ENCODE assay signal across 10 cellular contexts in genomic region chrX:111568356-111568755, GRCh38. TPM values are rescaled to one million over a fixed set of nuclear protein-coding genes. Genes with fewer than 3 reads are reported as not detected.
DNase-seq lines count a peak whose midpoint lies in the region; ATAC-seq and TF ChIP-seq lines count a peak whose summit lies in the region.
"Had no signal": no experiment of that assay in that cellular context is flagged by ENCODE, and none has a peak within 500 bp of the region (broad histone marks: within the 10 kb centered on the region; RNA-seq: fewer than 3 reads in every experiment).

No MANE protein-coding gene starts in this region.

- H3K4me3 ChIP-seq in endodermal cell (ENCODE audit: low read length) (no peak overlapping the region), retinal pigment epithelial cell (ENCODE audit: low read length) (no peak overlapping the region), foreskin fibroblast (ENCODE audit: low read depth in 1 of 2, low read length in 2 of 2) (no peak overlapping the region)

- no peaks in the 10 kb centered on the region for H3K36me3 ChIP-seq in endodermal cell (ENCODE audit: control insufficient read depth, insufficient read depth, low read length)

- TF ChIP-seq CTCF in endodermal cell (conservative IDR thresholded peaks at IDR 0.05) (peak; percentile 90), retinal pigment epithelial cell (conservative IDR thresholded peaks at IDR 0.05; ENCODE audit: low read depth, low read length) (peak; percentile 52), foreskin fibroblast (IDR thresholded peaks at IDR 0.05; ENCODE audit: low read depth, low read length) (no peak)

- H3K27me3 ChIP-seq in endodermal cell (ENCODE audit: control insufficient read depth, insufficient read depth, low read length, poor library complexity, severe bottlenecking), result no peaks in the 10 kb centered on the region

- no peak overlapping the region for H3K9ac ChIP-seq in endodermal cell (ENCODE audit: extremely low read depth, low read length, poor library complexity, severe bottlenecking)

- no peaks in the 10 kb centered on the region for H3K9me3 ChIP-seq in endodermal cell (ENCODE audit: control insufficient read depth, low read length)

- H3K36me3 Mint-ChIP-seq in endodermal cell (ENCODE audit: low read depth), result no peaks in the 10 kb centered on the region
- H3K36me3 Mint-ChIP-seq: CD4-positive, CD25-positive, alpha-beta regulatory T cell had no signal

- DNase-seq in NCI-H748 (lab: John Stamatoyannopoulos, UW; ENCODE audit: unreplicated experiment) (peak; percentile 54), NCI-H748 treated with DMSO at 0.1 percent for 48 hours (lab: John Stamatoyannopoulos, UW) (no peak), NCI-H69 (lab: John Stamatoyannopoulos, UW) (peak; percentile 59), endodermal cell (peak; percentile 80), retinal pigment epithelial cell (ENCODE audit: low read depth) (no peak), foreskin fibroblast (no peak)
- DNase-seq: CD4-positive, CD25-positive, alpha-beta regulatory T cell; stimulated activated CD4-positive, alpha-beta T cell treated with anti-CD3 and anti-CD28 coated beads, Interleukin-4, amount 100 ng/mL, for 1 hour had no signal

- ATAC-seq in HG03159 (IDR thresholded peaks at IDR 0.05; ENCODE audit: unreplicated experiment) (no peak), GM21737 (IDR thresholded peaks at IDR 0.05; ENCODE audit: unreplicated experiment) (no peak)

- H3K4me3 Mint-ChIP-seq in endodermal cell, result no peak overlapping the region

- no peaks in the 10 kb centered on the region for H3K4me1 ChIP-seq in endodermal cell (ENCODE audit: control insufficient read depth, insufficient read depth, low read length)

- peaks cover 7% of the 10 kb centered on the region for H3K9me3 Mint-ChIP-seq in endodermal cell
- H3K9me3 Mint-ChIP-seq: CD4-positive, CD25-positive, alpha-beta regulatory T cell had no signal

- H3K4me1 Mint-ChIP-seq in endodermal cell, result peaks cover 4% of the 10 kb centered on the region
- H3K4me1 Mint-ChIP-seq: CD4-positive, CD25-positive, alpha-beta regulatory T cell had no signal

- no peaks in the 10 kb centered on the region for H3K27me3 Mint-ChIP-seq in endodermal cell (ENCODE audit: insufficient read depth)
- H3K27me3 Mint-ChIP-seq: CD4-positive, CD25-positive, alpha-beta regulatory T cell had no signal

- H3K27ac Mint-ChIP-seq in endodermal cell, result no peak overlapping the region
- H3K27ac Mint-ChIP-seq: CD4-positive, CD25-positive, alpha-beta regulatory T cell had no signal

- 72 to 100% methylated on average over 2 to 4 of the region's 4 CpGs for WGBS in endodermal cell (ENCODE audit: insufficient coverage in 1 of 2, insufficient read length in 1 of 2), 2 experiments

- H3K27ac ChIP-seq in endodermal cell (ENCODE audit: low read depth, low read length), result no peak overlapping the region

RNA-seq across cellular contexts. Expression of gene SERTM2, which starts 56.9 kb away (rescaled TPM):
- total RNA-seq in endodermal cell, result under 1 TPM in 1 of 2 donors, not detected in 1; 0.40 TPM
- 0.46 TPM for polyA plus RNA-seq in endodermal cell (2013, experiment 1 of 2)
- 0.54 TPM for polyA plus RNA-seq in endodermal cell (2013, experiment 2 of 2)
- total RNA-seq: CD4-positive, CD25-positive, alpha-beta regulatory T cell had no signal
- polyA plus RNA-seq: CD4-positive, CD25-positive, alpha-beta regulatory T cell had no signal

Comparison
In these comparisons a context has a peak if more than half of its experiments do, and no peak if none do; other contexts are left out.
1. DNase-seq: peak in NCI-H748 (single experiment), NCI-H69 (single experiment) and endodermal cell (single experiment); none in NCI-H748 treated with DMSO at 0.1 percent for 48 hours (single experiment), retinal pigment epithelial cell (single experiment) and foreskin fibroblast (0 of 2).